Comparison of ENCODE assay signal across 19 cellular contexts in genomic region chr9:16718296-16718695, GRCh38.
DNase-seq lines count a peak whose midpoint lies in the region; ATAC-seq and TF ChIP-seq lines count a peak whose summit lies in the region.
"Had no signal": no experiment of that assay in that cellular context is flagged by ENCODE, and none has a peak within 500 bp of the region (broad histone marks: within the 10 kb centered on the region; RNA-seq: fewer than 3 reads in every experiment).

No MANE protein-coding gene starts in this region.

- no peak for ATAC-seq in HG02973 (IDR thresholded peaks at IDR 0.05; ENCODE audit: unreplicated experiment)
- ATAC-seq: HepG2 had no signal

- TF ChIP-seq EP300 in sigmoid colon (IDR thresholded peaks at IDR 0.05) = no peak

- DNase-seq in EH (ENCODE audit: low read depth) (peak; percentile 44), LHCN-M2 (ENCODE audit: low read depth) (peak; percentile 52), fibroblast of mammary gland (ENCODE audit: low read depth) (peak; percentile 82), sigmoid colon (no peak), GOT3 (lab: John Stamatoyannopoulos, UW) (no peak), activated gamma-delta T cell treated with Interleukin-2 at 50 U/mL for 16 hours (no peak)
- no peak for DNase-seq in stimulated activated naive CD4-positive, alpha-beta T cell (lab: John Stamatoyannopoulos, UW)
- DNase-seq: AML-193, DMS79, GF-D8, Karpas-422, NCI-H1417, NCI-H1930, NCI-H2171, NCI-H510A, NCI-H82, SHP77 treated with DMSO at 0.1 percent for 48 hours had no signal

- no peaks in the 10 kb centered on the region for H3K27me3 ChIP-seq in sigmoid colon

- no peak overlapping the region for H3K4me3 ChIP-seq in fibroblast of mammary gland (ENCODE audit: control insufficient read depth, low read depth, low read length)
- no peak overlapping the region for H3K4me3 ChIP-seq in sigmoid colon

- H3K27ac ChIP-seq in sigmoid colon = peak overlapping the region in 3 of 4 donors; percentile 29 to 89 (median 49)

- 94 to 97% methylated on average over 1 of the region's 1 CpG for WGBS in sigmoid colon, 2 donors

- TF ChIP-seq CTCF in fibroblast of mammary gland (conservative IDR thresholded peaks at IDR 0.05; ENCODE audit: control insufficient read depth, insufficient read depth, low read depth, low read length) (no peak), sigmoid colon (IDR thresholded peaks at IDR 0.05) (no peak)

- no peak for TF ChIP-seq POLR2A in sigmoid colon (IDR thresholded peaks at IDR 0.05)

- no peaks in the 10 kb centered on the region for H3K9me3 ChIP-seq in sigmoid colon

- H3K36me3 ChIP-seq in sigmoid colon = no peaks in the 10 kb centered on the region

- intact Hi-C loops in sigmoid colon (cut with DNase I) = no loop called here

- peaks cover 0 to 89% (median 37%) of the 10 kb centered on the region in 4 donors for H3K4me1 ChIP-seq in sigmoid colon

Comparison
In these comparisons a context has a peak if more than half of its experiments do, and no peak if none do; other contexts are left out.
1. DNase-seq: peak in EH (single experiment), LHCN-M2 (single experiment) and fibroblast of mammary gland (single experiment); none in sigmoid colon (single experiment), stimulated activated naive CD4-positive, alpha-beta T cell (0 of 6), GOT3 (single experiment) and activated gamma-delta T cell treated with Interleukin-2 at 50 U/mL for 16 hours (single experiment).